Comparison of ENCODE assay signal across 20 cellular contexts in genomic region chrX:45845142-45845541, GRCh38.
DNase-seq lines count a peak whose midpoint lies in the region; ATAC-seq, FAIRE-seq and TF ChIP-seq lines count a peak whose summit lies in the region.
"Had no signal": no experiment of that assay in that cellular context is flagged by ENCODE, and none has a peak within 500 bp of the region (broad histone marks: within the 10 kb centered on the region; RNA-seq: fewer than 3 reads in every experiment).

No MANE protein-coding gene starts in this region.

- no peak overlapping the region for H3K4me2 ChIP-seq in GM12878 (ENCODE audit: control insufficient read depth, insufficient read depth)

- H3K9me3 Mint-ChIP-seq in activated naive CD4-positive, alpha-beta T cell treated with anti-CD3 and anti-CD28 coated beads, Interleukin-2, amount 50 U/mL, for 72 hours = no peaks in the 10 kb centered on the region
- H3K9me3 Mint-ChIP-seq: CD8-positive, alpha-beta T cell had no signal

- CTCF ChIA-PET in GM12878 (lab: Yijun Ruan, JAX) = interaction anchor here (0.6 kb wide), 1 partner anchor 44 kb away, joined by 3 read pairs; no protein-coding TSS in a partner anchor

- in situ Hi-C loops in GM12878 (cut with MboI) = loop anchor here (10.0 kb wide), 1 partner anchor 330 kb away; no protein-coding TSS in a partner anchor

- TF ChIP-seq EP300 in GM12878 (IDR thresholded peaks at IDR 0.05; ENCODE audit: borderline replicate concordance in 1 of 2, control insufficient read depth in 1 of 2, low read depth in 2 of 2, low read length in 2 of 2) = no peak

- no peak for DNase-seq in activated CD4-positive, CD25-positive, alpha-beta regulatory T cell (lab: John Stamatoyannopoulos, UW)
- no peak for DNase-seq in activated naive CD4-positive, alpha-beta T cell treated with anti-CD3 and anti-CD28 coated beads, Interleukin-2, amount 50 U/mL, for 72 hours (ENCODE audit: low spot score in 2 of 2)
- DNase-seq in activated naive CD4-positive, alpha-beta T cell treated with anti-CD3 and anti-CD28 coated beads, Interleukin-2, amount 50 U/mL, for 16 hours = no peak
- no peak for DNase-seq in GM12878 (ENCODE audit: low read depth, low spot score)
- DNase-seq in esophagus squamous epithelium (lab: John Stamatoyannopoulos, UW) = no peak
- no peak for DNase-seq in iPS-NIHi7 (ENCODE audit: extremely low spot score)
- DNase-seq: BE2C; CD8-positive, alpha-beta T cell; DMS79; KBM-7; NCI-H1436; NCI-H2081; NCI-H510A treated with DMSO at 0.1 percent for 48 hours; Peyer's patch had no signal

- no peak for TF ChIP-seq RAD21 in GM12878 (IDR thresholded peaks at IDR 0.05; ENCODE audit: insufficient read depth, low read depth, low read length)

- BruUV-seq in GM12878 (replicated peaks; lab: Mats Ljungman, UMichigan) = no TSS peak

- FAIRE-seq in GM12878 (lab: Jason Lieb, UNC) = no peak
- FAIRE-seq: D721Med, GM18507 had no signal

- H3K36me3 Mint-ChIP-seq in activated naive CD4-positive, alpha-beta T cell treated with anti-CD3 and anti-CD28 coated beads, Interleukin-2, amount 50 U/mL, for 72 hours = peaks cover 28 to 55% of the 10 kb centered on the region in 2 donors

- no peak overlapping the region for H2AFZ ChIP-seq in GM12878 (ENCODE audit: control insufficient read depth, low read depth, low read length)

- H3K27ac ChIP-seq in GM12878 (ENCODE audit: control insufficient read depth, insufficient read depth) = no peak overlapping the region
- H3K27ac ChIP-seq in esophagus squamous epithelium = no peak overlapping the region
- H3K27ac ChIP-seq: 22Rv1, Peyer's patch had no signal

- POLR2A ChIA-PET in GM12878 (lab: Charles Lee) = no interaction called here

- WGBS in GM12878 (ENCODE audit: insufficient coverage, insufficient replicate concordance, low lambda C conversion rate, missing lambda C conversion rate) = 0% methylated on average over 5 of the region's 5 CpGs
- WGBS in esophagus squamous epithelium, 2 donors = 72 to 80% methylated on average over 5 of the region's 5 CpGs

- TF ChIP-seq POLR2A in GM12878 (IDR thresholded peaks at IDR 0.05; ENCODE audit: low read depth, low read length) (no peak), esophagus squamous epithelium (IDR thresholded peaks at IDR 0.05) (no peak)

- RAD21 ChIA-PET in GM12878 (lab: Charles Lee; ENCODE audit: unreplicated experiment) = no interaction called here

- no peaks in the 10 kb centered on the region for H4K20me1 ChIP-seq in GM12878 (ENCODE audit: control insufficient read depth, insufficient read depth)

- H3K9ac ChIP-seq in GM12878 (ENCODE audit: control insufficient read depth, insufficient read depth, low read length) = no peak overlapping the region

- no peak for TF ChIP-seq CTCF in GM12878 (IDR thresholded peaks at IDR 0.05 in 2 of 3, conservative IDR thresholded peaks at IDR 0.05 in 1 of 3; ENCODE audit: control insufficient read depth in 2 of 3, extremely low read depth in 1 of 3, insufficient read depth in 1 of 3, low read depth in 3 of 3, low read length in 3 of 3)
- TF ChIP-seq CTCF in esophagus squamous epithelium (IDR thresholded peaks at IDR 0.05) = no peak

- SMC1A ChIA-PET in GM12878 (lab: Charles Lee; ENCODE audit: uncharacterized antibody, unreplicated experiment) = interaction anchor here (0.8 kb wide), 1 partner anchor 329 kb away, joined by 3 read pairs; no protein-coding TSS in a partner anchor

- H3K27me3 ChIP-seq in GM12878 (replicated peaks in 1 of 2; ENCODE audit: control insufficient read depth in 2 of 2, insufficient read depth in 2 of 2, low read length in 1 of 2) (peaks cover 0 to 2% of the 10 kb centered on the region in 2 experiments; a peak in 1 of 4 replicates), esophagus squamous epithelium (no peaks in the 10 kb centered on the region)
- H3K27me3 ChIP-seq: BE2C, Peyer's patch had no signal

- no peaks in the 10 kb centered on the region for H3K4me1 ChIP-seq in GM12878 (ENCODE audit: control insufficient read depth, insufficient read depth, low read length)
- peaks cover 0 to 35% (median 0%) of the 10 kb centered on the region in 3 donors for H3K4me1 ChIP-seq in esophagus squamous epithelium
- H3K4me1 ChIP-seq: BE2C, Peyer's patch had no signal

- no peaks in the 10 kb centered on the region for H3K36me3 ChIP-seq in GM12878 (ENCODE audit: control insufficient read depth in 2 of 2, insufficient read depth in 2 of 2, low read length in 1 of 2)
- H3K36me3 ChIP-seq in esophagus squamous epithelium = peaks cover 0 to 8% (median 0%) of the 10 kb centered on the region in 3 donors
- H3K36me3 ChIP-seq: BE2C, Peyer's patch had no signal

- peak; percentile 49 to 66 for ATAC-seq in activated CD4-positive, CD25-positive, alpha-beta regulatory T cell treated with anti-CD3 and anti-CD28 coated beads, Interleukin-2, amount 50 U/mL, for 24 hours
- peak; percentile 30 to 68 for ATAC-seq in activated naive CD4-positive, alpha-beta T cell treated with anti-CD3 and anti-CD28 coated beads, Interleukin-2, amount 50 U/mL, for 72 hours
- ATAC-seq in HG02610 (IDR thresholded peaks at IDR 0.05; ENCODE audit: unreplicated experiment) (peak; percentile 79), GM12878 (peak; percentile 77)
- ATAC-seq: CD8-positive, alpha-beta T cell; Right ventricle myocardium inferior had no signal

- H3K4me3 ChIP-seq in GM12878 (no peak overlapping the region), esophagus squamous epithelium (no peak overlapping the region)
- H3K4me3 ChIP-seq: Peyer's patch had no signal

- H3K27ac Mint-ChIP-seq in activated naive CD4-positive, alpha-beta T cell treated with anti-CD3 and anti-CD28 coated beads, Interleukin-2, amount 50 U/mL, for 72 hours = no peak overlapping the region
- H3K27ac Mint-ChIP-seq: CD8-positive, alpha-beta T cell had no signal

- H3K9me3 ChIP-seq in GM12878 (replicated peaks; ENCODE audit: control insufficient read depth, insufficient read depth, low read length) = no peaks in the 10 kb centered on the region
- H3K9me3 ChIP-seq in esophagus squamous epithelium = no peaks in the 10 kb centered on the region
- H3K9me3 ChIP-seq: BE2C, Peyer's patch had no signal

- no peaks in the 10 kb centered on the region for H3K79me2 ChIP-seq in GM12878 (ENCODE audit: control insufficient read depth, insufficient read depth, low read length)

- intact Hi-C loops in GM12878 (cut with micrococcal nuclease; ENCODE audit: unreplicated experiment) = no loop called here
- intact Hi-C loops in esophagus squamous epithelium (cut with DNase I) = no loop called here

TF ChIP-seq in GM12878, 131 proteins besides CTCF, POLR2A, EP300 and RAD21 (continues in another document):
- TF ChIP-seq LARP7 (IDR thresholded peaks at IDR 0.05) (no peak), POLR2AphosphoS2 (IDR thresholded peaks at IDR 0.05; ENCODE audit: low read depth, low read length) (no peak), HDAC6 (IDR thresholded peaks at IDR 0.05; ENCODE audit: unreplicated experiment) (no peak), KDM1A (IDR thresholded peaks at IDR 0.05; ENCODE audit: borderline replicate concordance) (no peak), SUZ12 (IDR thresholded peaks at IDR 0.05; ENCODE audit: unreplicated experiment) (no peak), HDAC2 (IDR thresholded peaks at IDR 0.05) (no peak), E4F1 (IDR thresholded peaks at IDR 0.05; ENCODE audit: borderline replicate concordance, partially characterized antibody) (no peak), BCL11A (IDR thresholded peaks at IDR 0.05; ENCODE audit: low read depth, low read length) (no peak), RAD51 (IDR thresholded peaks at IDR 0.05) (no peak)
- TF ChIP-seq, protein P1, sequence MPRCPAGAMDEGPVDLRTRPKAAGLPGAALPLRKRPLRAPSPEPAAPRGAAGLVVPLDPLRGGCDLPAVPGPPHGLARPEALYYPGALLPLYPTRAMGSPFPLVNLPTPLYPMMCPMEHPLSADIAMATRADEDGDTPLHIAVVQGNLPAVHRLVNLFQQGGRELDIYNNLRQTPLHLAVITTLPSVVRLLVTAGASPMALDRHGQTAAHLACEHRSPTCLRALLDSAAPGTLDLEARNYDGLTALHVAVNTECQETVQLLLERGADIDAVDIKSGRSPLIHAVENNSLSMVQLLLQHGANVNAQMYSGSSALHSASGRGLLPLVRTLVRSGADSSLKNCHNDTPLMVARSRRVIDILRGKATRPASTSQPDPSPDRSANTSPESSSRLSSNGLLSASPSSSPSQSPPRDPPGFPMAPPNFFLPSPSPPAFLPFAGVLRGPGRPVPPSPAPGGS (IDR thresholded peaks at IDR 0.05; ENCODE audit: borderline replicate concordance, insufficient read depth, low read depth, low read length, poor library complexity, severe bottlenecking) = no peak
- TF ChIP-seq, protein P2, sequence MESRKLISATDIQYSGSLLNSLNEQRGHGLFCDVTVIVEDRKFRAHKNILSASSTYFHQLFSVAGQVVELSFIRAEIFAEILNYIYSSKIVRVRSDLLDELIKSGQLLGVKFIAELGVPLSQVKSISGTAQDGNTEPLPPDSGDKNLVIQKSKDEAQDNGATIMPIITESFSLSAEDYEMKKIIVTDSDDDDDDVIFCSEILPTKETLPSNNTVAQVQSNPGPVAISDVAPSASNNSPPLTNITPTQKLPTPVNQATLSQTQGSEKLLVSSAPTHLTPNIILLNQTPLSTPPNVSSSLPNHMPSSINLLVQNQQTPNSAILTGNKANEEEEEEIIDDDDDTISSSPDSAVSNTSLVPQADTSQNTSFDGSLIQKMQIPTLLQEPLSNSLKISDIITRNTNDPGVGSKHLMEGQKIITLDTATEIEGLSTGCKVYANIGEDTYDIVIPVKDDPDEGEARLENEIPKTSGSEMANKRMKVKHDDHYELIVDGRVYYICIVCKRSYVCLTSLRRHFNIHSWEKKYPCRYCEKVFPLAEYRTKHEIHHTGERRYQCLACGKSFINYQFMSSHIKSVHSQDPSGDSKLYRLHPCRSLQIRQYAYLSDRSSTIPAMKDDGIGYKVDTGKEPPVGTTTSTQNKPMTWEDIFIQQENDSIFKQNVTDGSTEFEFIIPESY (IDR thresholded peaks at IDR 0.05) = no peak
